14 cellular contexts compared by ENCODE assay signal in the genomic region with DNA sequence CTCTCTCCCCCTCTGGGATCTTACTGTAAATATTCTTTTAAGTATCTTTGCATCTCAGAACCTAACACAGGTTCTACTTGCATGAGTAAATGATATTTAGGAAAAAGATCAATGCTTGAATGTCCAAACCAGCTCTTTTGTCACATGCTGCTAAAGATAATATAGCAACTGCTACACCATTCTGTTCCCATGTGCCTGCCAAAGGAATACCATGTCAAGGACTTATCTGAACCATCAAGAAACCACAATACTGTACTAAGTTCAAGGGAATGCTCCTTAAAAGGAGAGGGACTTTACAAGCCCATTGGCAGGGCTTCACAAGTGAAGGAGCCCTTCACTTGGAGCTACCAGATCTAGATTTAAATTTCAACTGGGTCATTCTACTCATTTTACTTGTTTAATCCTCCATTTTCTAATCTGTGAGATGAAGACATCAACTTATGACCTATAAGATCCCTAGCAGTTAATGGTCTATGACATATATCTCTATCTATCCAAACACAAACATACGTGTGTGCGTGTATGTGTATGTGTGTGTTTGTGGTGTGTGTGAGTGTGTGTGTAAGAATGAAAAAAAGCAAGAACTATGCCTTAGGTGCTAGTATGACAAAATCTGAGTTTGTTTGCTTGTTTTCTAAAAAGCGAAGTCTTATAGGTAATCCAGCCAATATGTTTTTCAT. TPM values are rescaled to one million over a fixed set of nuclear protein-coding genes. Genes with fewer than 3 reads are reported as not detected.
DNase-seq lines count a peak whose midpoint lies in the region; ATAC-seq and TF ChIP-seq lines count a peak whose summit lies in the region.
"Had no signal": no experiment of that assay in that cellular context is flagged by ENCODE, and none has a peak within 500 bp of the region (broad histone marks: within the 10 kb centered on the region; RNA-seq: fewer than 3 reads in every experiment).

No MANE protein-coding gene starts in this region.

- H3K27ac Mint-ChIP-seq in activated naive CD4-positive, alpha-beta T cell treated with anti-CD3 and anti-CD28 coated beads for 36 hours: peak overlapping the region; percentile 60

- H3K4me3 Mint-ChIP-seq in activated naive CD4-positive, alpha-beta T cell treated with anti-CD3 and anti-CD28 coated beads for 36 hours: no peak overlapping the region

- no peaks in the 10 kb centered on the region for H3K9me3 Mint-ChIP-seq in activated naive CD4-positive, alpha-beta T cell treated with anti-CD3 and anti-CD28 coated beads for 36 hours

- CTCF ChIA-PET in activated naive CD4-positive, alpha-beta T cell treated with anti-CD3 and anti-CD28 coated beads for 36 hours (lab: Charles Lee): interaction anchor here (0.7 to 0.8 kb wide), 2 partner anchors 12 to 13 kb away, joined by 3 to 4 read pairs; a partner anchor contains a TSS
- CTCF ChIA-PET in PC-3 (lab: Charles Lee) (no interaction called here), PC-9 (lab: Charles Lee) (interaction anchor here (0.6 kb wide), 1 partner anchor 182 kb away, joined by 4 read pairs; no protein-coding TSS in a partner anchor)

- no peaks in the 10 kb centered on the region for H3K79me2 ChIP-seq in PC-3 (ENCODE audit: low read length)
- H3K79me2 ChIP-seq in PC-9 (ENCODE audit: low read depth): no peaks in the 10 kb centered on the region

- H3K27ac ChIP-seq in PC-3 (ENCODE audit: low read length) (no peak overlapping the region), PC-9 (no peak overlapping the region)
- H3K27ac ChIP-seq: A549, esophagus muscularis mucosa had no signal

- H3K27me3 Mint-ChIP-seq in activated naive CD4-positive, alpha-beta T cell treated with anti-CD3 and anti-CD28 coated beads for 36 hours (ENCODE audit: low read depth): peaks cover 3% of the 10 kb centered on the region

- H3K9ac ChIP-seq in PC-3 (ENCODE audit: low read length): no peak overlapping the region

- no peaks in the 10 kb centered on the region for H3K9me3 ChIP-seq in PC-3 (ENCODE audit: low read length)
- no peaks in the 10 kb centered on the region for H3K9me3 ChIP-seq in PC-9 (ENCODE audit: insufficient read depth, low read depth)
- H3K9me3 ChIP-seq: A549, esophagus muscularis mucosa had no signal

- TF ChIP-seq CTCF in PC-3 (conservative IDR thresholded peaks at IDR 0.05; ENCODE audit: low read depth, low read length) (no peak), GM10266 (IDR thresholded peaks at IDR 0.05; ENCODE audit: control insufficient read depth, insufficient read depth, low read depth, missing control alignments) (no peak), PC-9 (conservative IDR thresholded peaks at IDR 0.05) (no peak)

- POLR2A ChIA-PET in PC-3 (lab: Charles Lee; ENCODE audit: unreplicated experiment) (no interaction called here), PC-9 (lab: Charles Lee; ENCODE audit: unreplicated experiment) (no interaction called here)

- H4K20me1 ChIP-seq in PC-3 (ENCODE audit: low read length): no peaks in the 10 kb centered on the region
- H4K20me1 ChIP-seq in PC-9 (ENCODE audit: insufficient read depth): no peaks in the 10 kb centered on the region

- H2AFZ ChIP-seq in PC-3 (ENCODE audit: low read length) (0 out of 2 replicates have a peak overlapping the region, but pooled peaks have one; percentile 0), PC-9 (no peak overlapping the region; the same call in 1 of the 2 replicates)

- BruUV-seq in PC-3 (replicated peaks; lab: Mats Ljungman, UMichigan): no TSS peak
- no TSS peak for BruUV-seq in PC-9 (replicated peaks; lab: Mats Ljungman, UMichigan)

- H3K27me3 ChIP-seq in PC-3 (ENCODE audit: low read length): no peaks in the 10 kb centered on the region
- H3K27me3 ChIP-seq in PC-9 (ENCODE audit: insufficient read depth, low read depth): no peaks in the 10 kb centered on the region
- H3K27me3 ChIP-seq: esophagus muscularis mucosa had no signal

- no peak overlapping the region for H3K4me2 ChIP-seq in PC-3 (ENCODE audit: low read length)
- no peak overlapping the region for H3K4me2 ChIP-seq in PC-9
- H3K4me2 ChIP-seq: A549 had no signal

- no peak for DNase-seq in activated naive CD4-positive, alpha-beta T cell treated with anti-CD3 and anti-CD28 coated beads for 36 hours
- DNase-seq in activated naive CD4-positive, alpha-beta T cell (lab: John Stamatoyannopoulos, UW): no peak
- DNase-seq in PC-3 (no peak), GM10266 (ENCODE audit: extremely low spot score) (no peak), PC-9 (no peak), DMS153 treated with DMSO at 0.1 percent for 48 hours (lab: John Stamatoyannopoulos, UW; ENCODE audit: unreplicated experiment) (no peak)
- DNase-seq: activated T-cell treated with anti-CD3 and anti-CD28 coated beads, Interleukin-2, amount 50 U/mL, for 1 hour; NCI-H187 treated with DMSO at 0.1 percent for 48 hours had no signal

- H3K4me3 ChIP-seq in PC-3 (ENCODE audit: low read length) (no peak overlapping the region), PC-9 (no peak overlapping the region)
- H3K4me3 ChIP-seq: A549, esophagus muscularis mucosa had no signal

- H3K36me3 ChIP-seq in PC-3 (ENCODE audit: low read depth, low read length) (no peaks in the 10 kb centered on the region), PC-9 (ENCODE audit: low read depth) (no peaks in the 10 kb centered on the region)
- H3K36me3 ChIP-seq: esophagus muscularis mucosa had no signal

- intact Hi-C loops in activated naive CD4-positive, alpha-beta T cell treated with anti-CD3 and anti-CD28 coated beads for 36 hours (cut with micrococcal nuclease): loop anchor here (1.0 kb wide), 1 partner anchor 8 kb away; no protein-coding TSS in a partner anchor
- intact Hi-C loops in PC-3 (cut with micrococcal nuclease) (no loop called here), PC-9 (cut with micrococcal nuclease; ENCODE audit: unreplicated experiment) (no loop called here)

- no peaks in the 10 kb centered on the region for H3K36me3 Mint-ChIP-seq in activated naive CD4-positive, alpha-beta T cell treated with anti-CD3 and anti-CD28 coated beads for 36 hours (ENCODE audit: low read depth)

- peaks cover 25% of the 10 kb centered on the region for H3K4me1 Mint-ChIP-seq in activated naive CD4-positive, alpha-beta T cell treated with anti-CD3 and anti-CD28 coated beads for 36 hours (ENCODE audit: low read depth)

- H3F3A ChIP-seq in PC-3 (ENCODE audit: low read length, unreplicated experiment): no peaks in the 10 kb centered on the region
- H3F3A ChIP-seq in PC-9 (ENCODE audit: insufficient read depth, low read depth): no peaks in the 10 kb centered on the region

- no peaks in the 10 kb centered on the region for H3K4me1 ChIP-seq in PC-3 (ENCODE audit: insufficient read depth, low read length)
- H3K4me1 ChIP-seq in PC-9 (replicated peaks; ENCODE audit: insufficient read depth): no peaks in the 10 kb centered on the region
- H3K4me1 ChIP-seq: A549, esophagus muscularis mucosa had no signal

- ATAC-seq in HG02884 (IDR thresholded peaks at IDR 0.05; ENCODE audit: unreplicated experiment) (peak; percentile 19), PC-3 (no peak), HG03108 (IDR thresholded peaks at IDR 0.05; ENCODE audit: unreplicated experiment) (no peak)
- ATAC-seq: A549 had no signal

- no peaks in the 10 kb centered on the region for H3K9me2 ChIP-seq in PC-3 (replicated peaks; ENCODE audit: low read length)
- H3K9me2 ChIP-seq in PC-9 (ENCODE audit: insufficient read depth): no peaks in the 10 kb centered on the region; the same call in 1 of the 2 replicates

RNA-seq across cellular contexts. Expression of a gene that starts 13.0 kb away (rescaled TPM):
- total RNA-seq in activated naive CD4-positive, alpha-beta T cell treated with anti-CD3 and anti-CD28 coated beads for 36 hours: 10 to 100 TPM; 60.0 to 73.3 TPM
- total RNA-seq in PC-3 (2014; rRNA removed): 29.0 and 31.8 TPM in 2 replicates
- total RNA-seq in PC-9 (2021): 61.8 and 99.6 TPM in 2 replicates

RNA-seq across cellular contexts. Expression of a gene that starts 42.2 kb away (rescaled TPM):
- total RNA-seq in activated naive CD4-positive, alpha-beta T cell treated with anti-CD3 and anti-CD28 coated beads for 36 hours: not detected
- total RNA-seq in PC-3 (2014; rRNA removed): not detected in 2 replicates
- not detected in 2 replicates for total RNA-seq in PC-9 (2021)
- total RNA-seq: bronchial epithelial cell, Daoy, esophagus muscularis mucosa had no signal
